ENCODE assay signal across 12 cellular contexts in genomic region chr20:13868331-13868730, GRCh38.
A peak's percentile ranks its signal among the peaks of the same experiment; 100 is the strongest.
DNase-seq lines count a peak whose midpoint lies in the region; ATAC-seq and TF ChIP-seq lines count a peak whose summit lies in the region.
"Had no signal": no experiment of that assay in that cellular context is flagged by ENCODE, and none has a peak within 500 bp of the region (broad histone marks: within the 10 kb centered on the region; RNA-seq: fewer than 3 reads in every experiment).

No MANE protein-coding gene starts in this region.

- no peak overlapping the region for H3K9ac ChIP-seq in mammary epithelial cell (ENCODE audit: insufficient read depth, low read length)

- H3K27ac ChIP-seq in mammary epithelial cell (ENCODE audit: insufficient read depth, low read depth, low read length), result no peak overlapping the region
- H3K27ac ChIP-seq in naive thymus-derived CD4-positive, alpha-beta T cell (ENCODE audit: low read depth, low read length), result no peak overlapping the region

- WGBS in mammary epithelial cell (ENCODE audit: low coverage, missing lambda C conversion rate), result 22% methylated on average over 3 of the region's 4 CpGs

- BruUV-seq in mammary epithelial cell (replicated peaks; lab: Mats Ljungman, UMichigan), result no TSS peak

- H3K4me3 ChIP-seq in mammary epithelial cell (replicated peaks in 1 of 3; ENCODE audit: insufficient read depth in 1 of 3, low read depth in 2 of 3, low read length in 3 of 3), result no peak overlapping the region
- H3K4me3 ChIP-seq in naive thymus-derived CD4-positive, alpha-beta T cell (ENCODE audit: low read length), result no peak overlapping the region
- H3K4me3 ChIP-seq: skin epidermis had no signal

- no peak overlapping the region for H3K4me3 Mint-ChIP-seq in naive thymus-derived CD4-positive, alpha-beta T cell
- H3K4me3 Mint-ChIP-seq in natural killer cell, result no peak overlapping the region
- no peak overlapping the region for H3K4me3 Mint-ChIP-seq in nephron progenitor cell

- no peaks in the 10 kb centered on the region for H3K4me1 Mint-ChIP-seq in naive thymus-derived CD4-positive, alpha-beta T cell
- H3K4me1 Mint-ChIP-seq in natural killer cell, result no peaks in the 10 kb centered on the region
- H3K4me1 Mint-ChIP-seq in nephron progenitor cell, result no peaks in the 10 kb centered on the region

- H3K27me3 ChIP-seq in mammary epithelial cell (ENCODE audit: insufficient read depth, low read length), result no peaks in the 10 kb centered on the region
- no peaks in the 10 kb centered on the region for H3K27me3 ChIP-seq in naive thymus-derived CD4-positive, alpha-beta T cell (ENCODE audit: control insufficient read depth in 2 of 2, insufficient read depth in 2 of 2, low read length in 2 of 2)

- H3K36me3 ChIP-seq in mammary epithelial cell (ENCODE audit: insufficient read depth, low read length), result no peaks in the 10 kb centered on the region
- no peaks in the 10 kb centered on the region for H3K36me3 ChIP-seq in naive thymus-derived CD4-positive, alpha-beta T cell (ENCODE audit: control insufficient read depth in 2 of 3, insufficient read depth in 3 of 3, low read length in 3 of 3)

- POLR2A ChIA-PET in naive thymus-derived CD4-positive, alpha-beta T cell (lab: Charles Lee), result no interaction called here

- intact Hi-C loops in mammary epithelial cell (cut with micrococcal nuclease) (no loop called here), natural killer cell (cut with micrococcal nuclease) (no loop called here)
- intact Hi-C loops in naive thymus-derived CD4-positive, alpha-beta T cell (cut with micrococcal nuclease), result no loop called here

- DNase-seq in AG20443 (ENCODE audit: low spot score), result peak; percentile 88
- DNase-seq in M059J (ENCODE audit: low read depth), result peak; percentile 51
- peak; percentile 57 for DNase-seq in mammary epithelial cell
- DNase-seq in naive thymus-derived CD4-positive, alpha-beta T cell, result no peak
- no peak for DNase-seq in natural killer cell
- no peak for DNase-seq in activated naive CD4-positive, alpha-beta T cell treated with anti-CD3 and anti-CD28 coated beads, Interleukin-2, amount 50 U/mL, for 16 hours
- no peak for DNase-seq in activated CD4-positive, CD25-positive, alpha-beta regulatory T cell (lab: John Stamatoyannopoulos, UW)
- DNase-seq in nephron progenitor cell, result no peak
- DNase-seq: activated T-cell treated with anti-CD3 and anti-CD28 coated beads, Interleukin-2, amount 50 U/mL, for 48 hours; NCI-H1694 treated with DMSO at 0.1 percent for 48 hours; PC-3 had no signal

- no peak overlapping the region for H3K4me2 ChIP-seq in mammary epithelial cell (ENCODE audit: insufficient read depth, low read depth, low read length)

- peak; percentile 70 for ATAC-seq in naive thymus-derived CD4-positive, alpha-beta T cell
- no peak for ATAC-seq in natural killer cell
- ATAC-seq: PC-3 had no signal

- H3K4me1 ChIP-seq in mammary epithelial cell (ENCODE audit: insufficient read depth, low read length), result no peaks in the 10 kb centered on the region
- H3K4me1 ChIP-seq in naive thymus-derived CD4-positive, alpha-beta T cell (ENCODE audit: control insufficient read depth in 2 of 2, insufficient read depth in 2 of 2, low read length in 2 of 2), result no peaks in the 10 kb centered on the region

- dilution Hi-C loops in mammary epithelial cell (cut with HindIII; ENCODE audit: low sequenced_read_pairs), result no loop called here

- no peaks in the 10 kb centered on the region for H3K36me3 Mint-ChIP-seq in naive thymus-derived CD4-positive, alpha-beta T cell
- H3K36me3 Mint-ChIP-seq in natural killer cell (no peaks in the 10 kb centered on the region), nephron progenitor cell (ENCODE audit: low read depth) (no peaks in the 10 kb centered on the region)

- H3K27ac Mint-ChIP-seq in naive thymus-derived CD4-positive, alpha-beta T cell, result no peak overlapping the region
- no peak overlapping the region for H3K27ac Mint-ChIP-seq in natural killer cell
- H3K27ac Mint-ChIP-seq in nephron progenitor cell, result no peak overlapping the region

- H3K9me3 Mint-ChIP-seq in naive thymus-derived CD4-positive, alpha-beta T cell, result no peaks in the 10 kb centered on the region
- no peaks in the 10 kb centered on the region for H3K9me3 Mint-ChIP-seq in natural killer cell
- no peaks in the 10 kb centered on the region for H3K9me3 Mint-ChIP-seq in nephron progenitor cell

- TF ChIP-seq CTCF in mammary epithelial cell (conservative IDR thresholded peaks at IDR 0.05 in 1 of 2, IDR thresholded peaks at IDR 0.05 in 1 of 2; ENCODE audit: extremely low read depth in 1 of 2, insufficient read depth in 1 of 2, low read depth in 1 of 2, low read length in 2 of 2) (no peak), natural killer cell (IDR thresholded peaks at IDR 0.05) (no peak), nephron progenitor cell (IDR thresholded peaks at IDR 0.05) (no peak)

- in situ Hi-C loops in mammary epithelial cell (cut with MboI; ENCODE audit: low sequenced_read_pairs in 2 of 2), result no loop called here

- H3K79me2 ChIP-seq in mammary epithelial cell (ENCODE audit: insufficient read depth, low read length), result no peaks in the 10 kb centered on the region

- H4K20me1 ChIP-seq in mammary epithelial cell (ENCODE audit: insufficient read depth, low read length), result no peaks in the 10 kb centered on the region

- peaks cover 0 to 10% (median 5%) of the 10 kb centered on the region in 5 donors for H3K27me3 Mint-ChIP-seq in naive thymus-derived CD4-positive, alpha-beta T cell
- H3K27me3 Mint-ChIP-seq in natural killer cell (ENCODE audit: low read depth in 2 of 2), result no peaks in the 10 kb centered on the region
- H3K27me3 Mint-ChIP-seq in nephron progenitor cell (ENCODE audit: low read depth, poor library complexity), result no peaks in the 10 kb centered on the region

- CTCF ChIA-PET in mammary epithelial cell (lab: Charles Lee; ENCODE audit: low non-redundant PET), result no interaction called here
- CTCF ChIA-PET in naive thymus-derived CD4-positive, alpha-beta T cell (lab: Charles Lee), result no interaction called here

- no peak overlapping the region for H2AFZ ChIP-seq in mammary epithelial cell (ENCODE audit: low read depth, low read length)

- no peaks in the 10 kb centered on the region for H3K9me3 ChIP-seq in mammary epithelial cell (replicated peaks; ENCODE audit: insufficient read depth, low read length)
- H3K9me3 ChIP-seq in naive thymus-derived CD4-positive, alpha-beta T cell (ENCODE audit: control insufficient read depth in 2 of 3, low read length in 3 of 3), result no peaks in the 10 kb centered on the region

Comparison
In these comparisons a context has a peak if more than half of its experiments do, and no peak if none do; other contexts are left out.
1. DNase-seq: peak in AG20443 (single experiment), M059J (single experiment) and mammary epithelial cell (single experiment); none in naive thymus-derived CD4-positive, alpha-beta T cell (0 of 9), natural killer cell (single experiment), activated naive CD4-positive, alpha-beta T cell treated with anti-CD3 and anti-CD28 coated beads, Interleukin-2, amount 50 U/mL, for 16 hours (single experiment), activated CD4-positive, CD25-positive, alpha-beta regulatory T cell (0 of 4) and nephron progenitor cell (single experiment).